Comparison of ENCODE assay signal across 8 cellular contexts in the genomic region with DNA sequence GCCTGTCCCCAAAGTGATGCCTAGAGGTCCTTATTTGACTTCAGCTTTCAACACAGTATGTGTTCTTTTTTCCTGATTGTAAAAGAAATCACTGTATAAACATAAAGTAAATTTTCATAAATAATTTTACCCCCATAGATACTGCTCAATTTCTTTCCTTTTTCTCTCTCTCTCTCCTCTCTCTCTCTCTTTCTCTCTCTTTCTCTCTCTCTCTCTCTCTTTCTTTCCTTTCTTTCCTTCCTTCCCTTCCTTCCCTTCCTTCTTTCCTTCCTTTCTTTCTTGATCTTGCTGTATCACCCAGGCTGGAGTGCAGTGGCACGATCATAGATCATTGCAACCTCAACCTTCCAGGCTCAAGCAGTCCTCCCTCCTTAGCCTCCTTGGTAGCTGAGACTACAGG.
"Had no signal": no experiment of that assay in that cellular context is flagged by ENCODE, and none has a peak within 500 bp of the region (broad histone marks: within the 10 kb centered on the region; RNA-seq: fewer than 3 reads in every experiment).

No MANE protein-coding gene starts in this region.

- H3K4me2 ChIP-seq: KMS-11 had no signal

- DNase-seq: IMR-90, KBM-7, KG1 had no signal

- FAIRE-seq: HepG2, HTR-8/SVneo had no signal

- H3K4me1 Mint-ChIP-seq: IgD-negative memory B cell had no signal

- H3K27ac ChIP-seq: HL-60, KMS-11 had no signal

- H3K9ac ChIP-seq: KMS-11 had no signal

- ATAC-seq: HepG2 had no signal

- H3K4me3 Mint-ChIP-seq: IgD-negative memory B cell had no signal
